19 cellular contexts compared by ENCODE assay signal in the genomic region with DNA sequence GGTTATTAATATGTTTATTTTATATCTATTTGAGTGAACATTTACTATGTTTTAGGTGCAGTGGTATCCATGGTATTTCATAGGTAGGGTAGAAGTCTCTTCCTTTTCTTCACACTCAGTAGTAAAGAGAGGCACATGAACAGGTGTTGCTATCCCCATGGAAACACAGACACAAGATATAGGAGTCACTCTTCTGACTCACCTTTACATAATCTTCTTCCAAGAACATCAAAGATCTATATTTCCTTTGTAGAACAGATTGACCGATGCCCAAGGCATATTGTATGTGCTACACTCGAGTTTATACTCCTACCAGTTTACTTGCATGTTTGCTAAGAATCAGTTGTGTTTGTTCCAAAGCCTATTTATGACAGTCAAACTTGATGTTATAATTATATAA.
DNase-seq lines count a peak whose midpoint lies in the region; FAIRE-seq and TF ChIP-seq lines count a peak whose summit lies in the region.
"Had no signal": no experiment of that assay in that cellular context is flagged by ENCODE, and none has a peak within 500 bp of the region (broad histone marks: within the 10 kb centered on the region; RNA-seq: fewer than 3 reads in every experiment).

No MANE protein-coding gene starts in this region.

- TF ChIP-seq POLR2A in erythroblast (IDR thresholded peaks at IDR 0.05; ENCODE audit: low read length): no peak

- DNase-seq in NCI-H82 (lab: John Stamatoyannopoulos, UW) (peak; percentile 2), NCI-H82 treated with DMSO at 0.1 percent for 48 hours (lab: John Stamatoyannopoulos, UW; ENCODE audit: unreplicated experiment) (no peak), NCI-H69 (lab: John Stamatoyannopoulos, UW) (peak; percentile 40), bronchial epithelial cell (ENCODE audit: low read depth) (peak; percentile 44), globus pallidus (ENCODE audit: low spot score) (no peak), erythroblast (lab: John Stamatoyannopoulos, UW) (no peak), glomerular visceral epithelial cell (ENCODE audit: extremely low spot score) (no peak)
- DNase-seq: ACHN, C1 segment of cervical spinal cord, EL, GOT3, NCI-H1105 treated with DMSO at 0.1 percent for 48 hours, NCI-H1694 treated with DMSO at 0.1 percent for 48 hours, NCI-H446, SHP77 treated with DMSO at 0.1 percent for 48 hours, SK-N-SH had no signal

- no peaks in the 10 kb centered on the region for H3K36me3 ChIP-seq in bronchial epithelial cell (ENCODE audit: control insufficient read depth, insufficient read depth, low read length)

- no peak overlapping the region for H3K4me3 ChIP-seq in bronchial epithelial cell (ENCODE audit: low read depth, low read length)

- no peak for FAIRE-seq in bronchial epithelial cell (lab: Jason Lieb, UNC)
- FAIRE-seq: GM12891, GM18507, RCC 7860 had no signal

- no peak for TF ChIP-seq CTCF in bronchial epithelial cell (IDR thresholded peaks at IDR 0.05; ENCODE audit: insufficient read depth, low read length, severe bottlenecking)

- H3K27me3 ChIP-seq in bronchial epithelial cell (ENCODE audit: control insufficient read depth, insufficient read depth, low read length): no peaks in the 10 kb centered on the region

Comparison
In these comparisons a context has a peak if more than half of its experiments do, and no peak if none do; other contexts are left out.
1. DNase-seq: peak in NCI-H82 (single experiment), NCI-H69 (single experiment) and bronchial epithelial cell (single experiment); none in NCI-H82 treated with DMSO at 0.1 percent for 48 hours (single experiment), globus pallidus (single experiment), erythroblast (0 of 2) and glomerular visceral epithelial cell (single experiment).